In genomic region chr13:98480915-98481510, GRCh38 we compare ENCODE assay signal across 1 cellular context.
TF ChIP-seq lines count a peak whose summit lies in the region.

No MANE protein-coding gene starts in this region.

TF ChIP-seq in K562, 482 proteins besides CTCF, POLR2A, EP300 and RAD21 (continued from another document and continues in another):
- TF ChIP-seq MITF (IDR thresholded peaks at IDR 0.05) (no peak), MEF2D (tag; conservative IDR thresholded peaks at IDR 0.05; ENCODE audit: low read depth) (0 out of 2 replicates have a peak, but pooled peaks have one; percentile 27), DPF2 (IDR thresholded peaks at IDR 0.05) (peak; percentile 68), ZBTB5 (IDR thresholded peaks at IDR 0.05) (no peak), ZNF717 (CRISPR knock-in tag; IDR thresholded peaks at IDR 0.05) (no peak), KDM1A (IDR thresholded peaks at IDR 0.05) (peak; percentile 83 to 88), MAFF (IDR thresholded peaks at IDR 0.05; ENCODE audit: low read length) (peak; percentile 29; the same call in 1 of the 2 replicates), HDAC6 (IDR thresholded peaks at IDR 0.05; ENCODE audit: low read depth, low read length) (no peak), SMC3 (conservative IDR thresholded peaks at IDR 0.05; ENCODE audit: insufficient read depth, low read depth, low read length) (no peak), GABPB1 (CRISPR knock-in tag; IDR thresholded peaks at IDR 0.05) (no peak), ZNF445 (CRISPR knock-in tag; IDR thresholded peaks at IDR 0.05; ENCODE audit: low read depth) (no peak), ATF7 (IDR thresholded peaks at IDR 0.05) (peak; percentile 78), FOXK2 (conservative IDR thresholded peaks at IDR 0.05 in 1 of 2, IDR thresholded peaks at IDR 0.05 in 1 of 2; ENCODE audit: low read depth in 2 of 2) (peak; percentile 16 to 66; a peak in 1 of 4 replicates), POLR2G (IDR thresholded peaks at IDR 0.05; ENCODE audit: low read depth, low read length) (no peak), KLF1 (tag; IDR thresholded peaks at IDR 0.05) (no peak), ATF4 (CRISPR knock-in tag; IDR thresholded peaks at IDR 0.05) (no peak), PATZ1 (CRISPR knock-in tag; IDR thresholded peaks at IDR 0.05; ENCODE audit: borderline replicate concordance) (no peak), FUS (optimal IDR thresholded peaks at IDR 0.05; ENCODE audit: low read depth, low read length) (no peak), ZNF121 (CRISPR knock-in tag; conservative IDR thresholded peaks at IDR 0.05) (no peak), FOS (IDR thresholded peaks at IDR 0.05; ENCODE audit: extremely low read depth, insufficient read length) (no peak), SREBF1 (IDR thresholded peaks at IDR 0.05; ENCODE audit: borderline replicate concordance, low read depth, low read length) (no peak), ZNF253 (CRISPR knock-in tag; conservative IDR thresholded peaks at IDR 0.05) (no peak), ID3 (CRISPR knock-in tag; IDR thresholded peaks at IDR 0.05) (no peak), ID3 (tag; IDR thresholded peaks at IDR 0.05) (no peak), TBP (optimal IDR thresholded peaks at IDR 0.05; ENCODE audit: low read depth, low read length) (no peak), TAF7 (tag; IDR thresholded peaks at IDR 0.05) (no peak), ELK1 (CRISPR knock-in tag; IDR thresholded peaks at IDR 0.05) (no peak), HES1 (IDR thresholded peaks at IDR 0.05; ENCODE audit: low read depth) (no peak), TAL1 (IDR thresholded peaks at IDR 0.05) (peak; percentile 50; the same call in 1 of the 2 replicates), XRCC4 (IDR thresholded peaks at IDR 0.05; ENCODE audit: extremely low read depth, insufficient read depth, insufficient read length) (no peak), ZFPM2 (CRISPR knock-in tag; IDR thresholded peaks at IDR 0.05) (no peak), ZNF507 (tag; conservative IDR thresholded peaks at IDR 0.05) (no peak), CGGBP1 (CRISPR knock-in tag; IDR thresholded peaks at IDR 0.05) (no peak), CEBPB (tag; IDR thresholded peaks at IDR 0.05) (no peak), HIVEP1 (CRISPR knock-in tag; IDR thresholded peaks at IDR 0.05) (no peak), SMAD4 (CRISPR knock-in tag; conservative IDR thresholded peaks at IDR 0.05) (no peak; the same call in 1 of the 2 replicates), RFX7 (CRISPR knock-in tag; IDR thresholded peaks at IDR 0.05) (no peak), SP1 (CRISPR knock-in tag; IDR thresholded peaks at IDR 0.05) (no peak), RHOXF2B (CRISPR knock-in tag; conservative IDR thresholded peaks at IDR 0.05) (no peak), SUPT5H (IDR thresholded peaks at IDR 0.05) (no peak), ILK (tag; IDR thresholded peaks at IDR 0.05; ENCODE audit: borderline replicate concordance, low read depth) (no peak), MBD1 (CRISPR knock-in tag; IDR thresholded peaks at IDR 0.05) (no peak), TEAD4 (IDR thresholded peaks at IDR 0.05; ENCODE audit: low read length) (peak; percentile 45), TEAD4 (CRISPR knock-in tag; IDR thresholded peaks at IDR 0.05; ENCODE audit: borderline replicate concordance) (no peak), ARNT (IDR thresholded peaks at IDR 0.05) (no peak), HEY1 (CRISPR knock-in tag; IDR thresholded peaks at IDR 0.05; ENCODE audit: borderline replicate concordance) (no peak), NCOA1 (IDR thresholded peaks at IDR 0.05; ENCODE audit: low read depth) (no peak; the same call in 1 of the 2 replicates), CBX1 (IDR thresholded peaks at IDR 0.05; ENCODE audit: low read depth) (no peak), HDAC1 (IDR thresholded peaks at IDR 0.05) (peak in 1 of 2 experiments; percentile 91; a peak in 2 of 4 replicates), RFX5 (IDR thresholded peaks at IDR 0.05; ENCODE audit: low read depth, low read length) (no peak), PTTG1 (tag; IDR thresholded peaks at IDR 0.05; ENCODE audit: low read depth) (no peak), HNRNPH1 (optimal IDR thresholded peaks at IDR 0.05; ENCODE audit: low read depth, low read length) (no peak), MECOM (CRISPR knock-in tag; IDR thresholded peaks at IDR 0.05) (no peak), HOXB6 (CRISPR knock-in tag; IDR thresholded peaks at IDR 0.05; ENCODE audit: borderline replicate concordance) (no peak), MAFG (tag; conservative IDR thresholded peaks at IDR 0.05) (peak; percentile 70), ZC3H8 (IDR thresholded peaks at IDR 0.05) (no peak), KAT2B (IDR thresholded peaks at IDR 0.05; ENCODE audit: low read depth, low read length) (no peak), NRF1 (conservative IDR thresholded peaks at IDR 0.05 in 1 of 2, IDR thresholded peaks at IDR 0.05 in 1 of 2) (0 out of 4 replicates have a peak, but pooled peaks of 1 of the 2 experiments have one; percentile 30), U2AF2 (optimal IDR thresholded peaks at IDR 0.05; ENCODE audit: low read depth, low read length) (no peak), HBP1 (CRISPR knock-in tag; IDR thresholded peaks at IDR 0.05) (no peak), SMARCB1 (IDR thresholded peaks at IDR 0.05; ENCODE audit: insufficient read length, low read depth) (no peak), ARID3B (CRISPR knock-in tag; IDR thresholded peaks at IDR 0.05; ENCODE audit: borderline replicate concordance) (no peak), ZNF778 (CRISPR knock-in tag; IDR thresholded peaks at IDR 0.05) (no peak), TRIM28 (IDR thresholded peaks at IDR 0.05) (no peak), TCF7 (IDR thresholded peaks at IDR 0.05; ENCODE audit: borderline replicate concordance) (no peak)
